ENCODE assay signal across 1 cellular context in genomic region chr14:80468331-80469122, GRCh38.
TF ChIP-seq lines count a peak whose summit lies in the region.

No MANE protein-coding gene starts in this region.

TF ChIP-seq in HepG2, 621 proteins besides CTCF, POLR2A, EP300 and RAD21 (continued from another document and continues in another):
- TF ChIP-seq ATF4 (CRISPR knock-in tag; IDR thresholded peaks at IDR 0.05) (peak in 1 of 2 experiments; percentile 86; a peak in 2 of 4 replicates), ZNF3 (CRISPR knock-in tag; IDR thresholded peaks at IDR 0.05) (peak; percentile 33; the same call in 1 of the 2 replicates), PAF1 (CRISPR knock-in tag; IDR thresholded peaks at IDR 0.05) (no peak), ZNF598 (CRISPR knock-in tag; IDR thresholded peaks at IDR 0.05; ENCODE audit: borderline replicate concordance) (no peak), ELF3 (CRISPR knock-in tag; IDR thresholded peaks at IDR 0.05) (peak; percentile 80), ZNF879 (CRISPR knock-in tag; IDR thresholded peaks at IDR 0.05) (no peak), ZNF274 (CRISPR knock-in tag; IDR thresholded peaks at IDR 0.05) (no peak), NFRKB (IDR thresholded peaks at IDR 0.05) (no peak), ZNF784 (CRISPR knock-in tag; IDR thresholded peaks at IDR 0.05; ENCODE audit: borderline replicate concordance) (peak; percentile 83; the same call in 1 of the 2 replicates), ZFYVE20 (CRISPR knock-in tag; IDR thresholded peaks at IDR 0.05; ENCODE audit: borderline replicate concordance, low read depth) (no peak), ZNF614 (CRISPR knock-in tag; IDR thresholded peaks at IDR 0.05; ENCODE audit: borderline replicate concordance) (peak; percentile 89), ZIK1 (CRISPR knock-in tag; IDR thresholded peaks at IDR 0.05; ENCODE audit: borderline replicate concordance, low read depth) (no peak), SCMH1 (CRISPR knock-in tag; IDR thresholded peaks at IDR 0.05; ENCODE audit: borderline replicate concordance) (no peak), FOXA1 (IDR thresholded peaks at IDR 0.05) (peak; percentile 100), FOXA1 (CRISPR knock-in tag; IDR thresholded peaks at IDR 0.05) (peak; percentile 100), BHLHE40 (IDR thresholded peaks at IDR 0.05; ENCODE audit: low read length) (peak; percentile 59; the same call in 1 of the 2 replicates), ZNF207 (IDR thresholded peaks at IDR 0.05; ENCODE audit: borderline replicate concordance) (no peak), ZBTB4 (CRISPR knock-in tag; IDR thresholded peaks at IDR 0.05; ENCODE audit: borderline replicate concordance) (no peak), GRHL1 (CRISPR knock-in tag; conservative IDR thresholded peaks at IDR 0.05) (no peak), CENPBD1 (CRISPR knock-in tag; IDR thresholded peaks at IDR 0.05; ENCODE audit: borderline replicate concordance, low read depth) (no peak), ZFP91 (CRISPR knock-in tag; IDR thresholded peaks at IDR 0.05; ENCODE audit: borderline replicate concordance) (peak; percentile 25; the same call in 1 of the 2 replicates), NCOA2 (CRISPR knock-in tag; IDR thresholded peaks at IDR 0.05) (peak; percentile 97), ZNF235 (CRISPR knock-in tag; IDR thresholded peaks at IDR 0.05; ENCODE audit: borderline replicate concordance) (no peak), NCOR1 (IDR thresholded peaks at IDR 0.05; ENCODE audit: borderline replicate concordance, low read length) (peak; percentile 89), FOSL1 (CRISPR knock-in tag; IDR thresholded peaks at IDR 0.05; ENCODE audit: borderline replicate concordance) (no peak), SMAD3 (CRISPR knock-in tag; IDR thresholded peaks at IDR 0.05) (peak; percentile 91), NFYB (CRISPR knock-in tag; IDR thresholded peaks at IDR 0.05) (no peak; the same call in 1 of the 2 replicates), ATF2 (CRISPR knock-in tag; IDR thresholded peaks at IDR 0.05) (peak; percentile 72; the same call in 1 of the 2 replicates), PCBP2 (optimal IDR thresholded peaks at IDR 0.05; ENCODE audit: low read depth, low read length, poor library complexity, severe bottlenecking) (no peak), ZNF597 (CRISPR knock-in tag; IDR thresholded peaks at IDR 0.05) (no peak), ZNF720 (CRISPR knock-in tag; IDR thresholded peaks at IDR 0.05) (no peak), ZC3H4 (CRISPR knock-in tag; IDR thresholded peaks at IDR 0.05; ENCODE audit: borderline replicate concordance) (no peak), PRPF4 (IDR thresholded peaks at IDR 0.05; ENCODE audit: low read depth, low read length, poor library complexity, severe bottlenecking) (no peak), ZBTB8A (CRISPR knock-in tag; IDR thresholded peaks at IDR 0.05; ENCODE audit: borderline replicate concordance, low read depth) (no peak), ZNF547 (CRISPR knock-in tag; IDR thresholded peaks at IDR 0.05) (no peak), ARID5B (CRISPR knock-in tag; IDR thresholded peaks at IDR 0.05) (peak; percentile 100), CC2D1A (CRISPR knock-in tag; IDR thresholded peaks at IDR 0.05) (no peak), SMARCC2 (IDR thresholded peaks at IDR 0.05) (no peak), ZZZ3 (CRISPR knock-in tag; IDR thresholded peaks at IDR 0.05; ENCODE audit: borderline replicate concordance) (no peak), TMF1 (CRISPR knock-in tag; IDR thresholded peaks at IDR 0.05; ENCODE audit: low read depth) (0 out of 2 replicates have a peak, but pooled peaks have one; percentile 58), NFAT5 (CRISPR knock-in tag; IDR thresholded peaks at IDR 0.05) (no peak)
